In the genomic region with DNA sequence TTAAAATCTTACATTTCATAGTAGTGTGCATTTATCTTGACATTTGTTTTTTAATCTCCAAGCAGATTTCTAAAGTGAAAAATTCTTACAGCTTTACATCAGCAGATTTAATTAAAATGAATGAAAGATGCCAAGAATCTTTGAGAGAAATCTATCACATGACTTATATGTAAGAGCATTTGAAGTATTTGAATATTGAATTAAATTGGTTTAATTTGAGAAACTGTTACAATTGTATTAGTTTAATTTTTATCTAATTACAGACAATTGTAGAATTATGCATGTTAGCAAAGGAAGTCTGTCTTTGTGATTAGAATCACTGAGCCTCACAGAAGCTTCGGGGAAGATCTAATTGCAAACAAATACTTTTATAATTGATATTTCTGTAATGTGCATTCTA, we compare ENCODE assay signal across 9 cellular contexts. TPM values are rescaled to one million over a fixed set of nuclear protein-coding genes. Genes with fewer than 3 reads are reported as not detected.
"Had no signal": no experiment of that assay in that cellular context is flagged by ENCODE, and none has a peak within 500 bp of the region (broad histone marks: within the 10 kb centered on the region; RNA-seq: fewer than 3 reads in every experiment).

No MANE protein-coding gene starts in this region.

- ATAC-seq: HepG2 had no signal

- H3K27ac ChIP-seq: HL-60 had no signal

- DNase-seq: IMR-90, KBM-7, KG1 had no signal

- FAIRE-seq: HepG2, HTR-8/SVneo had no signal

RNA-seq across cellular contexts. Expression of gene ASB17, which starts 52.2 kb away (rescaled TPM):
- total RNA-seq: HepG2, HT-29, HT1080, IMR-90 had no signal
- polyA plus RNA-seq: HepG2, IgD-negative memory B cell, IMR-90 had no signal
